9 cellular contexts compared by ENCODE assay signal in genomic region chr19:41872775-41873647, GRCh38. TPM values are rescaled to one million over a fixed set of nuclear protein-coding genes. Genes with fewer than 3 reads are reported as not detected.
DNase-seq lines count a peak whose midpoint lies in the region; ATAC-seq and TF ChIP-seq lines count a peak whose summit lies in the region.
"Had no signal": no experiment of that assay in that cellular context is flagged by ENCODE, and none has a peak within 500 bp of the region (broad histone marks: within the 10 kb centered on the region; RNA-seq: fewer than 3 reads in every experiment).

No MANE protein-coding gene starts in this region.

- POLR2A ChIA-PET in CD8-positive, alpha-beta memory T cell (lab: Charles Lee): interaction anchor here (0.7 to 8.6 kb wide), 16 partner anchors 9 to 86 kb away, joined by 3 to 190 read pairs (median 5); partner anchors contain the start of genes ARHGEF1, RABAC1 and RPS19

- H3K27me3 Mint-ChIP-seq in CD8-positive, alpha-beta memory T cell: no peaks in the 10 kb centered on the region

- H4K20me1 ChIP-seq in OCI-LY1 (ENCODE audit: insufficient read depth, low read length): no peaks in the 10 kb centered on the region

- peak overlapping the region; percentile 80 to 99 (median 98) for H3K27ac Mint-ChIP-seq in CD8-positive, alpha-beta memory T cell

- peaks cover 100% of the 10 kb centered on the region for H3K4me1 ChIP-seq in CD8-positive, alpha-beta memory T cell (ENCODE audit: insufficient read depth, low read length)
- H3K4me1 ChIP-seq in OCI-LY1 (ENCODE audit: insufficient read depth, low read length, severe bottlenecking): peaks cover 66% of the 10 kb centered on the region
- H3K4me1 ChIP-seq: SJSA1 had no signal

- no peaks in the 10 kb centered on the region for H3K9me3 Mint-ChIP-seq in CD8-positive, alpha-beta memory T cell

- H3K4me2 ChIP-seq in OCI-LY1 (ENCODE audit: low read length): no peak overlapping the region

- H3K27me3 ChIP-seq in CD8-positive, alpha-beta memory T cell (ENCODE audit: insufficient read depth, low read length, poor library complexity, severe bottlenecking): no peaks in the 10 kb centered on the region
- H3K27me3 ChIP-seq in OCI-LY1 (ENCODE audit: insufficient read depth, low read length): no peaks in the 10 kb centered on the region
- H3K27me3 ChIP-seq: SJSA1 had no signal

- no peak overlapping the region for H3K27ac ChIP-seq in CD8-positive, alpha-beta memory T cell (ENCODE audit: low read depth, low read length)
- peak overlapping the region; percentile 100 for H3K27ac ChIP-seq in OCI-LY1 (ENCODE audit: low read depth, low read length, poor library complexity, severe bottlenecking)
- H3K27ac ChIP-seq: SJSA1 had no signal

- peak; percentile 95 for TF ChIP-seq CTCF in OCI-LY1 (IDR thresholded peaks at IDR 0.05; ENCODE audit: low read length)

- H3K4me3 Mint-ChIP-seq in CD8-positive, alpha-beta memory T cell: peak overlapping the region; percentile 35 to 81 (median 64)

- H3K36me3 ChIP-seq in CD8-positive, alpha-beta memory T cell (ENCODE audit: insufficient read depth, low read length): peaks cover 25% of the 10 kb centered on the region
- peaks cover 50% of the 10 kb centered on the region for H3K36me3 ChIP-seq in OCI-LY1 (ENCODE audit: insufficient read depth, low read length)

- ATAC-seq in GM21723 (IDR thresholded peaks at IDR 0.05; ENCODE audit: unreplicated experiment) (no peak), HG02763 (IDR thresholded peaks at IDR 0.05; ENCODE audit: unreplicated experiment) (no peak)

- peaks cover 4% of the 10 kb centered on the region for H3K79me2 ChIP-seq in OCI-LY1 (ENCODE audit: insufficient read depth, low read length)

- H3K4me1 Mint-ChIP-seq in CD8-positive, alpha-beta memory T cell: peaks cover 68 to 91% (median 79%) of the 10 kb centered on the region in 3 donors

- H3F3A ChIP-seq in OCI-LY1 (ENCODE audit: insufficient read depth, low read length): peaks cover 26% of the 10 kb centered on the region

- peaks cover 4 to 37% (median 6%) of the 10 kb centered on the region in 3 donors for H3K36me3 Mint-ChIP-seq in CD8-positive, alpha-beta memory T cell

- H3K4me3 ChIP-seq in CD8-positive, alpha-beta memory T cell (ENCODE audit: low read length): no peak overlapping the region
- H3K4me3 ChIP-seq in OCI-LY1 (ENCODE audit: low read depth, low read length, poor library complexity, severe bottlenecking): no peak overlapping the region
- H3K4me3 ChIP-seq: SJSA1 had no signal

- peak; percentile 49 to 79 (median 57) for DNase-seq in CD8-positive, alpha-beta memory T cell
- DNase-seq in HT1080 (ENCODE audit: low read depth) (peak; percentile 82), activated T-helper 1 cell treated with Interleukin-2 at 50 U/mL for 16 hours (ENCODE audit: low read depth) (peak; percentile 45), fibroblast of peridontal ligament (ENCODE audit: extremely low read depth) (peak; percentile 44), nucleus accumbens (lab: John Stamatoyannopoulos, UW) (peak in 37 of 56 donors; percentile 3 to 68 (median 18))

- H3K9ac ChIP-seq in OCI-LY1 (ENCODE audit: low read length): no peak overlapping the region

- H3K9me2 ChIP-seq in OCI-LY1 (ENCODE audit: low read depth, low read length): no peaks in the 10 kb centered on the region

- H3K9me3 ChIP-seq in CD8-positive, alpha-beta memory T cell (ENCODE audit: low read length): no peaks in the 10 kb centered on the region
- H3K9me3 ChIP-seq in OCI-LY1 (ENCODE audit: low read length): no peaks in the 10 kb centered on the region
- H3K9me3 ChIP-seq: SJSA1 had no signal

- CTCF ChIA-PET in CD8-positive, alpha-beta memory T cell (lab: Charles Lee): interaction anchor here (1.2 to 16.3 kb wide), 16 partner anchors 9 to 85 kb away, joined by 4 to 227 read pairs (median 16); partner anchors contain the start of genes ARHGEF1, ERFL, RABAC1 and RPS19

- H2AFZ ChIP-seq in OCI-LY1 (ENCODE audit: low read length): no peak overlapping the region

RNA-seq across cellular contexts. Expression of gene CD79A, which starts 4.1 kb away (rescaled TPM):
- total RNA-seq in CD8-positive, alpha-beta memory T cell: 1 to 10 TPM; 1.3 to 2.2 TPM
- polyA plus RNA-seq in CD8-positive, alpha-beta memory T cell: 9.4 TPM
- not detected in 2 replicates for total RNA-seq in HT1080 (2014; rRNA removed; shearing (Covaris generic))
- 0.16 TPM in 1 of 2 replicates, not detected in the other for polyA plus RNA-seq in HT1080 (2015; cell fraction: cytosol; rRNA removed)
- polyA plus RNA-seq in HT1080 (2015; cell fraction: nucleus; rRNA removed): not detected in 2 replicates

RNA-seq across cellular contexts. Expression of gene ARHGEF1, which starts 10.0 kb away (rescaled TPM):
- 100 to 1,000 TPM; 295 to 312 TPM for total RNA-seq in CD8-positive, alpha-beta memory T cell
- 350 TPM for polyA plus RNA-seq in CD8-positive, alpha-beta memory T cell
- 100 and 109 TPM in 2 replicates for total RNA-seq in HT1080 (2014; rRNA removed; shearing (Covaris generic))
- 128 and 171 TPM in 2 replicates for polyA plus RNA-seq in HT1080 (2015; cell fraction: cytosol; rRNA removed)
- polyA plus RNA-seq in HT1080 (2015; cell fraction: nucleus; rRNA removed): 291 and 292 TPM in 2 replicates

RNA-seq across cellular contexts. Expression of gene RPS19, which starts 13.0 kb away (rescaled TPM):
- total RNA-seq in CD8-positive, alpha-beta memory T cell: 1,000 to 10,000 TPM; 3,036 to 3,142 TPM
- 6,195 TPM for polyA plus RNA-seq in CD8-positive, alpha-beta memory T cell
- total RNA-seq in HT1080 (2014; rRNA removed; shearing (Covaris generic)): 2,545 and 4,295 TPM in 2 replicates
- polyA plus RNA-seq in HT1080 (2015; cell fraction: cytosol; rRNA removed): 953 and 2,380 TPM in 2 replicates
- polyA plus RNA-seq in HT1080 (2015; cell fraction: nucleus; rRNA removed): 336 and 646 TPM in 2 replicates

RNA-seq across cellular contexts. Expression of gene DMRTC2, which starts 28.2 kb away (rescaled TPM):
- not detected for total RNA-seq in CD8-positive, alpha-beta memory T cell
- polyA plus RNA-seq in CD8-positive, alpha-beta memory T cell: not detected
- total RNA-seq in HT1080 (2014; rRNA removed; shearing (Covaris generic)): not detected in 2 replicates
- polyA plus RNA-seq in HT1080 (2015; cell fraction: cytosol; rRNA removed): not detected in 2 replicates
- not detected in 2 replicates for polyA plus RNA-seq in HT1080 (2015; cell fraction: nucleus; rRNA removed)
- total RNA-seq: SJSA1 had no signal

RNA-seq across cellular contexts. Expression of gene LYPD4, which starts 28.5 kb away (rescaled TPM):
- total RNA-seq in CD8-positive, alpha-beta memory T cell: not detected
- not detected for polyA plus RNA-seq in CD8-positive, alpha-beta memory T cell
- total RNA-seq in HT1080 (2014; rRNA removed; shearing (Covaris generic)): not detected in 2 replicates
- polyA plus RNA-seq in HT1080 (2015; cell fraction: cytosol; rRNA removed): not detected in 2 replicates
- not detected in 2 replicates for polyA plus RNA-seq in HT1080 (2015; cell fraction: nucleus; rRNA removed)
- total RNA-seq: SJSA1 had no signal

Comparison
In these comparisons a context has a peak if more than half of its experiments do, and no peak if none do; other contexts are left out.
1. DNase-seq: peak in every context shown above with its lines; median percentile 82 in HT1080; 57 in CD8-positive, alpha-beta memory T cell; 45 in activated T-helper 1 cell treated with Interleukin-2 at 50 U/mL for 16 hours; 44 in fibroblast of peridontal ligament; 18 in nucleus accumbens.